ENCODE assay signal across 2 cellular contexts in genomic region chr19:57642396-57643046, GRCh38.
TF ChIP-seq lines count a peak whose summit lies in the region.

No MANE protein-coding gene starts in this region.

TF ChIP-seq in HEK293, 187 proteins besides CTCF, POLR2A, EP300 and RAD21:
- TF ChIP-seq ZNF404 (tag by site-specific recombination; IDR thresholded peaks at IDR 0.05) (no peak), ZBTB26 (tag by site-specific recombination; optimal IDR thresholded peaks at IDR 0.05) (no peak), ZNF350 (tag by site-specific recombination; IDR thresholded peaks at IDR 0.05) (0 out of 2 replicates have a peak, but pooled peaks have one; percentile 52), ZNF221 (tag by site-specific recombination; IDR thresholded peaks at IDR 0.05; ENCODE audit: borderline replicate concordance) (no peak), ZNF544 (tag by site-specific recombination; IDR thresholded peaks at IDR 0.05) (peak; percentile 82), ZNF202 (tag by site-specific recombination; IDR thresholded peaks at IDR 0.05; ENCODE audit: borderline replicate concordance) (no peak), ZNF112 (tag by site-specific recombination; IDR thresholded peaks at IDR 0.05) (0 out of 2 replicates have a peak, but pooled peaks have one; percentile 36), ZSCAN16 (tag by site-specific recombination; IDR thresholded peaks at IDR 0.05) (no peak), ZSCAN5A (tag by site-specific recombination; IDR thresholded peaks at IDR 0.05) (no peak), ZNF660 (tag by site-specific recombination; IDR thresholded peaks at IDR 0.05) (peak; percentile 79; the same call in 1 of the 2 replicates), ZNF830 (tag by site-specific recombination; IDR thresholded peaks at IDR 0.05; ENCODE audit: low read depth) (peak; percentile 91), PRDM6 (tag by site-specific recombination; IDR thresholded peaks at IDR 0.05) (no peak), BCL11A (tag by site-specific recombination; IDR thresholded peaks at IDR 0.05; ENCODE audit: low read depth) (no peak), ZBTB44 (tag by site-specific recombination; IDR thresholded peaks at IDR 0.05) (peak; percentile 57), ZNF626 (tag by site-specific recombination; IDR thresholded peaks at IDR 0.05) (0 out of 2 replicates have a peak, but pooled peaks have one; percentile 47), GLIS2 (tag by site-specific recombination; IDR thresholded peaks at IDR 0.05) (no peak), ZNF37A (tag by site-specific recombination; IDR thresholded peaks at IDR 0.05) (peak; percentile 67), KLF7 (tag by site-specific recombination; IDR thresholded peaks at IDR 0.05; ENCODE audit: borderline replicate concordance) (no peak), ZBTB1 (tag by site-specific recombination; IDR thresholded peaks at IDR 0.05) (no peak), ZNF747 (tag by site-specific recombination; IDR thresholded peaks at IDR 0.05) (no peak), ZNF791 (tag by site-specific recombination; IDR thresholded peaks at IDR 0.05) (no peak), ZNF184 (tag by site-specific recombination; IDR thresholded peaks at IDR 0.05) (0 out of 2 replicates have a peak, but pooled peaks have one; percentile 38), SETDB1 (IDR thresholded peaks at IDR 0.05; ENCODE audit: insufficient read length, low read length) (no peak), ZNF16 (tag by site-specific recombination; IDR thresholded peaks at IDR 0.05; ENCODE audit: low read depth) (no peak), ZNF561 (tag by site-specific recombination; IDR thresholded peaks at IDR 0.05; ENCODE audit: borderline replicate concordance) (peak; percentile 29; the same call in 1 of the 2 replicates)

TF ChIP-seq in liver, 16 proteins besides CTCF, POLR2A, EP300 and RAD21 (continued from another document):
- TF ChIP-seq NR2F2 (IDR thresholded peaks at IDR 0.05), result no peak
- TF ChIP-seq SP1 (IDR thresholded peaks at IDR 0.05), result no peak
- no peak for TF ChIP-seq RXRA (IDR thresholded peaks at IDR 0.05)
- no peak for TF ChIP-seq EGR1 (IDR thresholded peaks at IDR 0.05; ENCODE audit: low read depth in 2 of 2)
- TF ChIP-seq FOXA1 (IDR thresholded peaks at IDR 0.05), result no peak
- no peak for TF ChIP-seq REST (IDR thresholded peaks at IDR 0.05)
- no peak for TF ChIP-seq HNF4A (conservative IDR thresholded peaks at IDR 0.05)
- no peak for TF ChIP-seq TAF1 (conservative IDR thresholded peaks at IDR 0.05)
- TF ChIP-seq MAX (IDR thresholded peaks at IDR 0.05), result no peak
- TF ChIP-seq YY1 (IDR thresholded peaks at IDR 0.05), result no peak
- no peak for TF ChIP-seq HNF4G (IDR thresholded peaks at IDR 0.05)
- no peak for TF ChIP-seq JUND (IDR thresholded peaks at IDR 0.05)
- TF ChIP-seq ZBTB33 (IDR thresholded peaks at IDR 0.05), result no peak
- TF ChIP-seq ATF3 (IDR thresholded peaks at IDR 0.05), result no peak
- no peak for TF ChIP-seq FOXA2 (IDR thresholded peaks at IDR 0.05)
TF ChIP-seq in liver: peak in this region for 0.
